ENCODE assay signal across 35 cellular contexts in genomic region chr5:23583081-23583480, GRCh38.
"Had no signal": no experiment of that assay in that cellular context is flagged by ENCODE, and none has a peak within 500 bp of the region (broad histone marks: within the 10 kb centered on the region; RNA-seq: fewer than 3 reads in every experiment).

No MANE protein-coding gene starts in this region.

- H3K27me3 ChIP-seq: MG63 had no signal

- H3K36me3 ChIP-seq: MG63 had no signal

- DNase-seq: Karpas-422, Kasumi-1, MG63, MM.1S, MV-4-11, NCI-H1048, NCI-H1092, NCI-H1092 treated with DMSO at 0.1 percent for 48 hours, NCI-H1105, NCI-H1105 treated with DMSO at 0.1 percent for 48 hours, NCI-H1417, NCI-H1417 treated with DMSO at 0.1 percent for 48 hours, NCI-H1436, NCI-H1436 treated with DMSO at 0.1 percent for 48 hours, NCI-H146, NCI-H1694, NCI-H1694 treated with DMSO at 0.1 percent for 48 hours, NCI-H187, NCI-H187 treated with DMSO at 0.1 percent for 48 hours, NCI-H1930, NCI-H2029, NCI-H2029 treated with DMSO at 0.1 percent for 48 hours, NCI-H2081, NCI-H2081 treated with DMSO at 0.1 percent for 48 hours, NCI-H2107, NCI-H2171, NCI-H2171 treated with DMSO at 0.1 percent for 48 hours, NCI-H2227 treated with DMSO at 0.1 percent for 48 hours, NCI-H226, NCI-H345, NCI-H446, NCI-H446 treated with DMSO at 0.1 percent for 48 hours, NCI-H510A, NCI-H510A treated with DMSO at 0.1 percent for 48 hours, NCI-H524 had no signal

- H3K4me3 ChIP-seq: MG63 had no signal

- H3K9me3 ChIP-seq: MG63 had no signal
